Comparison of ENCODE assay signal across 19 cellular contexts in genomic region chr13:113119822-113120189, GRCh38. TPM values are rescaled to one million over a fixed set of nuclear protein-coding genes. Genes with fewer than 3 reads are reported as not detected.
A peak's percentile ranks its signal among the peaks of the same experiment; 100 is the strongest.
DNase-seq lines count a peak whose midpoint lies in the region; ATAC-seq and TF ChIP-seq lines count a peak whose summit lies in the region.
"Had no signal": no experiment of that assay in that cellular context is flagged by ENCODE, and none has a peak within 500 bp of the region (broad histone marks: within the 10 kb centered on the region; RNA-seq: fewer than 3 reads in every experiment).

No MANE protein-coding gene starts in this region.

- no peaks in the 10 kb centered on the region for H3K9me3 ChIP-seq in CD4-positive, alpha-beta T cell (ENCODE audit: control insufficient read depth, low read length)

- in situ Hi-C loops in GM13976 (cut with MboI; ENCODE audit: low sequenced_read_pairs, unreplicated experiment) = no loop called here

- intact Hi-C loops in CD4-positive, alpha-beta T cell (cut with DNase I, micrococcal nuclease) = no loop called here

- no peak overlapping the region for H3K27ac Mint-ChIP-seq in osteocyte (ENCODE audit: unreplicated experiment)
- H3K27ac Mint-ChIP-seq in CD4-positive, alpha-beta T cell = no peak overlapping the region
- H3K27ac Mint-ChIP-seq: B cell had no signal

- H3K9me3 Mint-ChIP-seq in osteocyte (ENCODE audit: unreplicated experiment) = no peaks in the 10 kb centered on the region
- no peaks in the 10 kb centered on the region for H3K9me3 Mint-ChIP-seq in CD4-positive, alpha-beta T cell
- H3K9me3 Mint-ChIP-seq: CD4-positive, alpha-beta memory T cell had no signal

- H3K4me1 Mint-ChIP-seq in osteocyte (ENCODE audit: unreplicated experiment) = peaks cover 15% of the 10 kb centered on the region
- H3K4me1 Mint-ChIP-seq in CD4-positive, alpha-beta T cell (ENCODE audit: low read depth) = no peaks in the 10 kb centered on the region
- H3K4me1 Mint-ChIP-seq: B cell had no signal

- no peaks in the 10 kb centered on the region for H3K36me3 ChIP-seq in H7 (replicated peaks; ENCODE audit: control insufficient read depth, insufficient read depth, low read length)

- H3K27ac ChIP-seq in CD4-positive, alpha-beta T cell (ENCODE audit: low read depth, low read length) = no peak overlapping the region

- CTCF ChIA-PET in CD4-positive, alpha-beta T cell (lab: Charles Lee) = no interaction called here

- no peaks in the 10 kb centered on the region for H3K27me3 ChIP-seq in H7 (ENCODE audit: control insufficient read depth, insufficient read depth, low read length)
- no peaks in the 10 kb centered on the region for H3K27me3 ChIP-seq in CD4-positive, alpha-beta T cell (ENCODE audit: control insufficient read depth, insufficient read depth, low read length)

- DNase-seq in H7 = peak; percentile 29
- DNase-seq in NCI-H69 (lab: John Stamatoyannopoulos, UW) = peak; percentile 26
- DNase-seq in islet precursor cell = peak; percentile 41
- peak; percentile 68 for DNase-seq in osteocyte (ENCODE audit: extremely low spot score, unreplicated experiment)
- DNase-seq in HT-29 (ENCODE audit: low spot score) = no peak
- DNase-seq in CD4-positive, alpha-beta T cell = no peak
- DNase-seq in AML-193 (lab: John Stamatoyannopoulos, UW) = no peak
- DNase-seq in GM13976 (ENCODE audit: low spot score) = no peak
- DNase-seq: ACHN; C1 segment of cervical spinal cord; CD4-positive, alpha-beta memory T cell; DMS79; IMR-90 had no signal

- POLR2A ChIA-PET in CD4-positive, alpha-beta T cell (lab: Charles Lee) = no interaction called here

- no peak overlapping the region for H3K4me3 ChIP-seq in H7 (ENCODE audit: insufficient read depth, low read depth, low read length)
- H3K4me3 ChIP-seq: GM12878 had no signal

- TF ChIP-seq CTCF in osteocyte (IDR thresholded peaks at IDR 0.05) (no peak), GM13976 (IDR thresholded peaks at IDR 0.05; ENCODE audit: borderline replicate concordance, control extremely low read depth, extremely low read depth, insufficient read depth, missing control alignments) (no peak)
- TF ChIP-seq CTCF in CD4-positive, alpha-beta T cell (IDR thresholded peaks at IDR 0.05) = no peak

- H3K27me3 Mint-ChIP-seq in osteocyte (ENCODE audit: unreplicated experiment) = no peaks in the 10 kb centered on the region
- no peaks in the 10 kb centered on the region for H3K27me3 Mint-ChIP-seq in CD4-positive, alpha-beta T cell

- no peak overlapping the region for H3K4me3 Mint-ChIP-seq in osteocyte (ENCODE audit: unreplicated experiment)
- H3K4me3 Mint-ChIP-seq in CD4-positive, alpha-beta T cell = no peak overlapping the region
- H3K4me3 Mint-ChIP-seq: B cell; CD4-positive, alpha-beta memory T cell had no signal

- ATAC-seq in CD4-positive, alpha-beta T cell (ENCODE audit: poor library complexity) = no peak
- ATAC-seq: GM12878, HCT116 had no signal

- H3K36me3 Mint-ChIP-seq in osteocyte (ENCODE audit: unreplicated experiment) = no peaks in the 10 kb centered on the region
- H3K36me3 Mint-ChIP-seq in CD4-positive, alpha-beta T cell (ENCODE audit: low read depth) = no peaks in the 10 kb centered on the region
- H3K36me3 Mint-ChIP-seq: CD4-positive, alpha-beta memory T cell had no signal

RNA-seq across cellular contexts. Expression of gene F10, which starts 2.8 kb away (rescaled TPM):
- total RNA-seq in H7 (2014; rRNA removed; shearing (Covaris generic)) = 1.3 and 2.1 TPM in 2 replicates
- total RNA-seq in osteocyte = 1.8 and 2.0 TPM in 2 replicates
- 0.05 TPM in 1 of 2 replicates, not detected in the other for total RNA-seq in HT-29 (2014; rRNA removed; shearing (Covaris generic))
- total RNA-seq in CD4-positive, alpha-beta T cell = not detected
- total RNA-seq: B cell; CD4-positive, alpha-beta memory T cell; G401; GM12878; H4 had no signal

RNA-seq across cellular contexts. Expression of gene F7, which starts 14.2 kb away (rescaled TPM):
- 0.28 and 1.5 TPM in 2 replicates for total RNA-seq in H7 (2014; rRNA removed; shearing (Covaris generic))
- not detected in 2 replicates for total RNA-seq in osteocyte
- not detected in 2 replicates for total RNA-seq in HT-29 (2014; rRNA removed; shearing (Covaris generic))
- total RNA-seq in CD4-positive, alpha-beta T cell = not detected
- total RNA-seq: A172; B cell; CD4-positive, alpha-beta memory T cell; G401; GM12878; H4 had no signal

RNA-seq across cellular contexts. Expression of gene PROZ, which starts 38.6 kb away (rescaled TPM):
- not detected in 2 replicates for total RNA-seq in H7 (2014; rRNA removed; shearing (Covaris generic))
- total RNA-seq in osteocyte = not detected in 2 replicates
- not detected in 2 replicates for total RNA-seq in HT-29 (2014; rRNA removed; shearing (Covaris generic))
- total RNA-seq in CD4-positive, alpha-beta T cell = not detected
- total RNA-seq: A172; B cell; CD4-positive, alpha-beta memory T cell; G401; GM12878; H4; IMR-90 had no signal

Comparison
In these comparisons a context has a peak if more than half of its experiments do, and no peak if none do; other contexts are left out.
1. DNase-seq: peak in H7 (single experiment), NCI-H69 (single experiment), islet precursor cell (single experiment) and osteocyte (single experiment); none in HT-29 (single experiment), CD4-positive, alpha-beta T cell (0 of 10), AML-193 (0 of 2) and GM13976 (single experiment).